ENCODE assay signal across 20 cellular contexts in the genomic region with DNA sequence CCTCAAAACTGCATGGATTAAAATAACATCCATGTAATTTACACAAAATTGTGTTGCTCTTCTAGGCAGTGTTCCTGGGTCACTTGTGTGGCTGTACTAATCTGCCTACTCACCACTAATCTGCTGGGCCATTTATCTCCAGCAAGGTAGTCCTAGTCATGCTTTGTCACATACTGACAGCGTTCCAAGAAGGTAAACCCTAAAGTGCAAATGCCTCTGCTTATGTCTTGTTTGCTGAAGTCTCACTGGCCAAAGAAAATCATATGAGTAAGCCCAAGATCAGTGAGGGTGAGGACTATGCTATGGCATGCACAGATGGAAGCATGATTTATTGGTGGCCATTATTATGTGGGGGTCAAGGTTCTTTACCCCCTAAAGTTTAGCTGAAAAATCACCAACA.
A peak's percentile ranks its signal among the peaks of the same experiment; 100 is the strongest.
DNase-seq lines count a peak whose midpoint lies in the region; ATAC-seq and TF ChIP-seq lines count a peak whose summit lies in the region.
"Had no signal": no experiment of that assay in that cellular context is flagged by ENCODE, and none has a peak within 500 bp of the region (broad histone marks: within the 10 kb centered on the region; RNA-seq: fewer than 3 reads in every experiment).

No MANE protein-coding gene starts in this region.

- H3K4me2 ChIP-seq in PC-3 (ENCODE audit: low read length): peak overlapping the region; percentile 64
- H3K4me2 ChIP-seq in trophoblast cell (ENCODE audit: low read length): no peak overlapping the region
- H3K4me2 ChIP-seq in PC-9: no peak overlapping the region
- H3K4me2 ChIP-seq: GM23338 had no signal

- H3K27me3 ChIP-seq in PC-3 (ENCODE audit: low read length): no peaks in the 10 kb centered on the region
- H3K27me3 ChIP-seq in trophoblast cell (ENCODE audit: insufficient read depth, low read length): no peaks in the 10 kb centered on the region
- H3K27me3 ChIP-seq in PC-9 (ENCODE audit: insufficient read depth, low read depth): no peaks in the 10 kb centered on the region

- intact Hi-C loops in PC-3 (cut with micrococcal nuclease): loop anchor here (1.0 to 2.0 kb wide), 3 partner anchors 127 to 854 kb away; no protein-coding TSS in a partner anchor
- intact Hi-C loops in PC-9 (cut with micrococcal nuclease; ENCODE audit: unreplicated experiment): no loop called here

- CTCF ChIA-PET in PC-3 (lab: Charles Lee) (no interaction called here), PC-9 (lab: Charles Lee) (no interaction called here)

- POLR2A ChIA-PET in PC-3 (lab: Charles Lee; ENCODE audit: unreplicated experiment) (no interaction called here), PC-9 (lab: Charles Lee; ENCODE audit: unreplicated experiment) (no interaction called here)
- POLR2A ChIA-PET in naive thymus-derived CD8-positive, alpha-beta T cell (lab: Charles Lee): no interaction called here

- H3K36me3 Mint-ChIP-seq in naive thymus-derived CD8-positive, alpha-beta T cell: no peaks in the 10 kb centered on the region
- H3K36me3 Mint-ChIP-seq: CD4-positive, CD25-positive, alpha-beta regulatory T cell; T-cell had no signal

- peak overlapping the region; percentile 30 for H2BK120ac ChIP-seq in trophoblast cell (ENCODE audit: insufficient read depth, low read length, poor library complexity)

- H3K4ac ChIP-seq in trophoblast cell (ENCODE audit: low read depth, low read length): no peak overlapping the region

- H3K27ac ChIP-seq in PC-3 (ENCODE audit: low read length) (peak overlapping the region; percentile 72), trophoblast cell (ENCODE audit: low read depth, low read length) (no peak overlapping the region), PC-9 (no peak overlapping the region)
- H3K27ac ChIP-seq: SK-N-MC had no signal

- peaks cover 0 to 30% (median 9%) of the 10 kb centered on the region in 9 donors for H3K9me3 Mint-ChIP-seq in naive thymus-derived CD8-positive, alpha-beta T cell

- BruUV-seq in PC-3 (replicated peaks; lab: Mats Ljungman, UMichigan) (no TSS peak), PC-9 (replicated peaks; lab: Mats Ljungman, UMichigan) (no TSS peak)

- no peak overlapping the region for H3K4me3 Mint-ChIP-seq in naive thymus-derived CD8-positive, alpha-beta T cell
- H3K4me3 Mint-ChIP-seq: B cell; CD4-positive, CD25-positive, alpha-beta regulatory T cell; GM23338; T-cell had no signal

- TF ChIP-seq CTCF in PC-3 (conservative IDR thresholded peaks at IDR 0.05; ENCODE audit: low read depth, low read length) (no peak), astrocyte of the spinal cord (IDR thresholded peaks at IDR 0.05; ENCODE audit: low read depth, low read length) (no peak), PC-9 (conservative IDR thresholded peaks at IDR 0.05) (no peak)

- no peak overlapping the region for H3K27ac Mint-ChIP-seq in naive thymus-derived CD8-positive, alpha-beta T cell
- H3K27ac Mint-ChIP-seq: B cell; CD4-positive, CD25-positive, alpha-beta regulatory T cell; GM23338; T-cell had no signal

- H3K9me3 ChIP-seq in PC-3 (ENCODE audit: low read length): 0 out of 2 replicates have a peak, but pooled peaks cover 4% of the 10 kb centered on the region
- H3K9me3 ChIP-seq in trophoblast cell (ENCODE audit: insufficient read depth, low read depth, low read length): no peaks in the 10 kb centered on the region
- H3K9me3 ChIP-seq in PC-9 (ENCODE audit: insufficient read depth, low read depth): no peaks in the 10 kb centered on the region
- H3K9me3 ChIP-seq: Caco-2 had no signal

- H4K91ac ChIP-seq in trophoblast cell (ENCODE audit: low read depth, low read length): peak overlapping the region; percentile 13

- DNase-seq in HCEC 1CT (peak; percentile 22), PC-3 (peak; percentile 93), astrocyte of the spinal cord (ENCODE audit: low read depth, low spot score) (peak; percentile 15), trophoblast cell (no peak), NAMALWA (ENCODE audit: low spot score) (no peak), PC-9 (no peak)
- DNase-seq in naive thymus-derived CD8-positive, alpha-beta T cell: no peak
- DNase-seq: Caco-2; CD4-positive, CD25-positive, alpha-beta regulatory T cell; DMS153; NCI-H1436; NCI-H2029 treated with DMSO at 0.1 percent for 48 hours; NCI-H510A; NCI-H774; Right ventricle myocardium superior; T-cell had no signal

- H3K4me3 ChIP-seq in PC-3 (ENCODE audit: low read length) (peak overlapping the region; percentile 29; the same call in 1 of the 2 replicates), astrocyte of the spinal cord (ENCODE audit: low read depth, low read length) (no peak overlapping the region), trophoblast cell (ENCODE audit: low read depth, low read length) (no peak overlapping the region), PC-9 (no peak overlapping the region)
- H3K4me3 ChIP-seq: GM23338, SK-N-MC had no signal

- H3K14ac ChIP-seq in trophoblast cell (ENCODE audit: low read length): peak overlapping the region; percentile 66

- no peak overlapping the region for H4K12ac ChIP-seq in trophoblast cell (ENCODE audit: low read depth, low read length)

- peak overlapping the region; percentile 59 for H2AK5ac ChIP-seq in trophoblast cell (ENCODE audit: low read length)

- ATAC-seq in PC-3: peak; percentile 91
- no peak for ATAC-seq in HG03354 (IDR thresholded peaks at IDR 0.05; ENCODE audit: poor library complexity, severe bottlenecking, unreplicated experiment)
- no peak for ATAC-seq in naive thymus-derived CD8-positive, alpha-beta T cell
- ATAC-seq: GM23338, T-cell had no signal

- H3K27me3 Mint-ChIP-seq in naive thymus-derived CD8-positive, alpha-beta T cell: no peaks in the 10 kb centered on the region
- H3K27me3 Mint-ChIP-seq: B cell; CD4-positive, CD25-positive, alpha-beta regulatory T cell; T-cell had no signal

- no peak overlapping the region for H3K23ac ChIP-seq in trophoblast cell (ENCODE audit: low read length)

- no peak overlapping the region for H3K9ac ChIP-seq in PC-3 (ENCODE audit: low read length)
- no peak overlapping the region for H3K9ac ChIP-seq in trophoblast cell (ENCODE audit: low read length)

- H3K4me1 ChIP-seq in PC-3 (ENCODE audit: insufficient read depth, low read length) (peaks cover 22% of the 10 kb centered on the region), trophoblast cell (ENCODE audit: control insufficient read depth in 1 of 2, insufficient read depth in 2 of 2, low read length in 2 of 2) (peaks cover 0 to 4% of the 10 kb centered on the region in 2 experiments), PC-9 (replicated peaks; ENCODE audit: insufficient read depth) (no peaks in the 10 kb centered on the region)

- no CpG with 5 or more reads among the region's 1 CpG for WGBS in trophoblast cell (ENCODE audit: extremely low coverage, insufficient coverage, insufficient read length)

- no peaks in the 10 kb centered on the region for H3K79me2 ChIP-seq in PC-3 (ENCODE audit: low read length)
- H3K79me2 ChIP-seq in trophoblast cell (ENCODE audit: control insufficient read depth, insufficient read depth, low read length, poor library complexity): no peaks in the 10 kb centered on the region
- H3K79me2 ChIP-seq in PC-9 (ENCODE audit: low read depth): no peaks in the 10 kb centered on the region

- peak overlapping the region; percentile 48 for H4K8ac ChIP-seq in trophoblast cell (ENCODE audit: low read depth, low read length)

- H4K20me1 ChIP-seq in PC-3 (ENCODE audit: low read length) (no peaks in the 10 kb centered on the region), PC-9 (ENCODE audit: insufficient read depth) (no peaks in the 10 kb centered on the region)

- H3K36me3 ChIP-seq in PC-3 (ENCODE audit: low read depth, low read length): no peaks in the 10 kb centered on the region
- no peaks in the 10 kb centered on the region for H3K36me3 ChIP-seq in trophoblast cell (ENCODE audit: control insufficient read depth in 1 of 2, insufficient read depth in 2 of 2, low read length in 2 of 2)
- no peaks in the 10 kb centered on the region for H3K36me3 ChIP-seq in PC-9 (ENCODE audit: low read depth)

- H2AFZ ChIP-seq in PC-3 (ENCODE audit: low read length) (no peak overlapping the region), trophoblast cell (ENCODE audit: insufficient read depth, low read length, poor library complexity) (no peak overlapping the region), PC-9 (no peak overlapping the region)

- H3K9me2 ChIP-seq in PC-3 (replicated peaks; ENCODE audit: low read length) (no peaks in the 10 kb centered on the region), PC-9 (ENCODE audit: insufficient read depth) (no peaks in the 10 kb centered on the region)

- in situ Hi-C loops in astrocyte of the spinal cord (cut with HindIII; ENCODE audit: low sequenced_read_pairs): no loop called here

- H3F3A ChIP-seq in PC-3 (ENCODE audit: low read length, unreplicated experiment): no peaks in the 10 kb centered on the region
- H3F3A ChIP-seq in PC-9 (ENCODE audit: insufficient read depth, low read depth): no peaks in the 10 kb centered on the region

- peaks cover 4% of the 10 kb centered on the region for H3K79me1 ChIP-seq in trophoblast cell (ENCODE audit: low read length)

- peak overlapping the region; percentile 66 for H2BK5ac ChIP-seq in trophoblast cell (ENCODE audit: low read depth, low read length, poor library complexity)

- H3K4me1 Mint-ChIP-seq in naive thymus-derived CD8-positive, alpha-beta T cell: no peaks in the 10 kb centered on the region
- H3K4me1 Mint-ChIP-seq: B cell; CD4-positive, CD25-positive, alpha-beta regulatory T cell; GM23338; T-cell had no signal

- H3K18ac ChIP-seq in trophoblast cell (ENCODE audit: low read length): no peak overlapping the region

- H2BK12ac ChIP-seq in trophoblast cell (ENCODE audit: low read length): peak overlapping the region; percentile 95

Comparison
In these comparisons a context has a peak if more than half of its experiments do, and no peak if none do; other contexts are left out.
1. DNase-seq: peak in HCEC 1CT (single experiment), PC-3 (single experiment) and astrocyte of the spinal cord (single experiment); none in trophoblast cell (0 of 2), NAMALWA (single experiment), PC-9 (0 of 2) and naive thymus-derived CD8-positive, alpha-beta T cell (0 of 10).